8 cellular contexts compared by ENCODE assay signal in the genomic region with DNA sequence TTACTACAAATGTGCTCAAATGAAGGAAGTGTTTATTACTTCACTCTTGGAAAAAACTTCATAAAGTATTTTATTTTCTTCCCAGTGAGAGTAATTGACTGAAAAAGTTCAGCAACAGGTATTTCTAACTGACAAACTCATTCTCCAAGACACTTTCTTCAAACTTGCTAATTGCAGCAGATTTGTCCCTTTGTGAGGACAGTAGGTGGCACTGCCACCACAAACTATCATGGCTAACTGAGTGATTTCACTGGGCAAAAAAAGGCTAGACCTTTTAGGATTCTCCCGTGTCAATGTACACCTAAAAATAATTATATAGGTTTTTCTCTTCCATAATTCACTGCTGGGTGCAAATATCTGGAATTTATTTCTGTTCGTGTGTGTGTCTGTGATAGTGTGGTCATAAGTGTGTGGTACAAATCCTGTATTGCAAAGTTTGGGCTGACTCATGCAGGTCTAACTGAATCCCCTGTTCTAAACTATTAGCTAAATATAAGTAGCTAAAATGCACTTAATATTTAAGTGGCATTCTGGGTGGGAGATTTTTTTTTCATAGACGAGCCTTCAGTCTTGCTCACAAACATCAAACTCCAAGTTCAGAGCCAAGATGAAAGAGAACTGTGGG. TPM values are rescaled to one million over a fixed set of nuclear protein-coding genes. Genes with fewer than 3 reads are reported as not detected.
DNase-seq lines count a peak whose midpoint lies in the region; ATAC-seq and TF ChIP-seq lines count a peak whose summit lies in the region.

No MANE protein-coding gene starts in this region.

- peaks cover 3% of the 10 kb centered on the region for H3K36me3 Mint-ChIP-seq in T-helper 2 cell treated with Interferon-gamma antibody and Interleukin-4, amounts not matched to agents 5 μg/mL and 100 μg/mL, for 36 hours (ENCODE audit: low read depth)
- peaks cover 3% of the 10 kb centered on the region for H3K36me3 Mint-ChIP-seq in endothelial cell (ENCODE audit: low read depth, unreplicated experiment)

- H3K27me3 Mint-ChIP-seq in T-helper 2 cell treated with Interferon-gamma antibody and Interleukin-4, amounts not matched to agents 5 μg/mL and 100 μg/mL, for 36 hours (ENCODE audit: low read depth) = peaks cover 63% of the 10 kb centered on the region
- H3K27me3 Mint-ChIP-seq in endothelial cell (ENCODE audit: unreplicated experiment) = peaks cover 7% of the 10 kb centered on the region

- peaks cover 9% of the 10 kb centered on the region for H3K4me1 Mint-ChIP-seq in T-helper 2 cell treated with Interferon-gamma antibody and Interleukin-4, amounts not matched to agents 5 μg/mL and 100 μg/mL, for 36 hours (ENCODE audit: low read depth)
- H3K4me1 Mint-ChIP-seq in endothelial cell (ENCODE audit: unreplicated experiment) = peaks cover 12% of the 10 kb centered on the region

- H2AFZ ChIP-seq in neuron (ENCODE audit: low read depth, low read length) = no peak overlapping the region

- H3K4me1 ChIP-seq in HEK293 (ENCODE audit: control insufficient read depth, insufficient read depth, low read length) = peaks cover 22% of the 10 kb centered on the region
- peaks cover 34% of the 10 kb centered on the region for H3K4me1 ChIP-seq in neuron (ENCODE audit: insufficient read depth, low read length)

- H3K9me3 ChIP-seq in HEK293 (ENCODE audit: control insufficient read depth, insufficient read depth, low read depth, low read length) (no peaks in the 10 kb centered on the region), neuron (ENCODE audit: low read length) (no peaks in the 10 kb centered on the region)

- H3K27me3 ChIP-seq in neuron (ENCODE audit: insufficient read depth, low read length) = no peaks in the 10 kb centered on the region

- ATAC-seq in HG02973 (IDR thresholded peaks at IDR 0.05; ENCODE audit: unreplicated experiment) (no peak), HG02981 (IDR thresholded peaks at IDR 0.05; ENCODE audit: unreplicated experiment) (no peak)

- POLR2A ChIA-PET in HEK293 (lab: Yijun Ruan, JAX) = interaction anchor here (0.8 to 1.3 kb wide), 2 partner anchors 703 to 704 kb away, joined by 3 to 7 read pairs; a partner anchor contains a TSS

- H3K4me3 ChIP-seq in HEK293 (ENCODE audit: low read depth, low read length) = no peak overlapping the region
- H3K4me3 ChIP-seq in neuron (ENCODE audit: low read length) = peak overlapping the region; percentile 64

- H3K9me3 Mint-ChIP-seq in T-helper 2 cell treated with Interferon-gamma antibody and Interleukin-4, amounts not matched to agents 5 μg/mL and 100 μg/mL, for 36 hours = no peaks in the 10 kb centered on the region
- H3K9me3 Mint-ChIP-seq in endothelial cell (ENCODE audit: unreplicated experiment) = no peaks in the 10 kb centered on the region

- CTCF ChIA-PET in HEK293 (lab: Yijun Ruan, JAX) = interaction anchor here (0.6 to 3.2 kb wide), 12 partner anchors 31 to 1328 kb away, joined by 3 to 21 read pairs (median 3); a partner anchor contains a TSS

- H3K27ac ChIP-seq in HEK293 (ENCODE audit: extremely low read depth, low read depth, low read length) = no peak overlapping the region; the same call in 1 of the 2 replicates

- H3K36me3 ChIP-seq in HEK293 (ENCODE audit: control insufficient read depth in 2 of 2, insufficient read depth in 1 of 2, low read length in 2 of 2) = peaks cover 0 to 7% of the 10 kb centered on the region in 2 experiments; a peak in 1 of 3 replicates
- H3K36me3 ChIP-seq in neuron (ENCODE audit: insufficient read depth, low read length) = peaks cover 14% of the 10 kb centered on the region

- no peak overlapping the region for H3K4me3 Mint-ChIP-seq in T-helper 2 cell treated with Interferon-gamma antibody and Interleukin-4, amounts not matched to agents 5 μg/mL and 100 μg/mL, for 36 hours
- H3K4me3 Mint-ChIP-seq in endothelial cell (ENCODE audit: unreplicated experiment) = no peak overlapping the region

- no peak; the same call in 1 of the 2 replicates for TF ChIP-seq CTCF in HEK293 (tag by site-specific recombination; IDR thresholded peaks at IDR 0.05)
- peak; percentile 51 for TF ChIP-seq CTCF in endothelial cell (IDR thresholded peaks at IDR 0.05; ENCODE audit: unreplicated experiment)

- DNase-seq in COLO668 (lab: John Stamatoyannopoulos, UW; ENCODE audit: unreplicated experiment) (peak; percentile 0), endothelial cell (ENCODE audit: low spot score) (peak; percentile 42), NCI-H2081 treated with DMSO at 0.1 percent for 48 hours (lab: John Stamatoyannopoulos, UW) (no peak)
- DNase-seq in T-helper 2 cell treated with Interferon-gamma antibody and Interleukin-4, amounts not matched to agents 5 μg/mL and 100 μg/mL, for 36 hours (ENCODE audit: low spot score) = peak; percentile 17

- no peak overlapping the region for H3K27ac Mint-ChIP-seq in T-helper 2 cell treated with Interferon-gamma antibody and Interleukin-4, amounts not matched to agents 5 μg/mL and 100 μg/mL, for 36 hours
- no peak overlapping the region for H3K27ac Mint-ChIP-seq in endothelial cell (ENCODE audit: unreplicated experiment)

TF ChIP-seq in HEK293, 187 proteins besides CTCF, POLR2A, EP300 and RAD21 (continues in another document):
- no peak for TF ChIP-seq OSR2 (tag by site-specific recombination; IDR thresholded peaks at IDR 0.05)
- TF ChIP-seq SCRT2 (tag by site-specific recombination; IDR thresholded peaks at IDR 0.05) = peak; percentile 93
- no peak for TF ChIP-seq YY2 (tag by site-specific recombination; IDR thresholded peaks at IDR 0.05)
- no peak for TF ChIP-seq SP2 (tag by site-specific recombination; IDR thresholded peaks at IDR 0.05)
- TF ChIP-seq ZBTB7A (tag by site-specific recombination; IDR thresholded peaks at IDR 0.05; ENCODE audit: low read depth) = no peak
- TF ChIP-seq, protein P1, sequence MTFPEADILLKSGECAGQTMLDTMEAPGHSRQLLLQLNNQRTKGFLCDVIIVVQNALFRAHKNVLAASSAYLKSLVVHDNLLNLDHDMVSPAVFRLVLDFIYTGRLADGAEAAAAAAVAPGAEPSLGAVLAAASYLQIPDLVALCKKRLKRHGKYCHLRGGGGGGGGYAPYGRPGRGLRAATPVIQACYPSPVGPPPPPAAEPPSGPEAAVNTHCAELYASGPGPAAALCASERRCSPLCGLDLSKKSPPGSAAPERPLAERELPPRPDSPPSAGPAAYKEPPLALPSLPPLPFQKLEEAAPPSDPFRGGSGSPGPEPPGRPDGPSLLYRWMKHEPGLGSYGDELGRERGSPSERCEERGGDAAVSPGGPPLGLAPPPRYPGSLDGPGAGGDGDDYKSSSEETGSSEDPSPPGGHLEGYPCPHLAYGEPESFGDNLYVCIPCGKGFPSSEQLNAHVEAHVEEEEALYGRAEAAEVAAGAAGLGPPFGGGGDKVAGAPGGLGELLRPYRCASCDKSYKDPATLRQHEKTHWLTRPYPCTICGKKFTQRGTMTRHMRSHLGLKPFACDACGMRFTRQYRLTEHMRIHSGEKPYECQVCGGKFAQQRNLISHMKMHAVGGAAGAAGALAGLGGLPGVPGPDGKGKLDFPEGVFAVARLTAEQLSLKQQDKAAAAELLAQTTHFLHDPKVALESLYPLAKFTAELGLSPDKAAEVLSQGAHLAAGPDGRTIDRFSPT (tag by site-specific recombination; IDR thresholded peaks at IDR 0.05) = peak; percentile 53; the same call in 1 of the 2 replicates
- peak; percentile 63; the same call in 1 of the 2 replicates for TF ChIP-seq ZNF660 (tag by site-specific recombination; IDR thresholded peaks at IDR 0.05)
- TF ChIP-seq ZNF654 (tag by site-specific recombination; IDR thresholded peaks at IDR 0.05; ENCODE audit: low read depth) = peak; percentile 89
- TF ChIP-seq SP7 (tag by site-specific recombination; IDR thresholded peaks at IDR 0.05) = peak; percentile 50
- peak; percentile 89 for TF ChIP-seq PRDM1 (tag by site-specific recombination; IDR thresholded peaks at IDR 0.05)
- no peak for TF ChIP-seq ZNF776 (tag by site-specific recombination; IDR thresholded peaks at IDR 0.05; ENCODE audit: borderline replicate concordance)
- TF ChIP-seq, protein P2, sequence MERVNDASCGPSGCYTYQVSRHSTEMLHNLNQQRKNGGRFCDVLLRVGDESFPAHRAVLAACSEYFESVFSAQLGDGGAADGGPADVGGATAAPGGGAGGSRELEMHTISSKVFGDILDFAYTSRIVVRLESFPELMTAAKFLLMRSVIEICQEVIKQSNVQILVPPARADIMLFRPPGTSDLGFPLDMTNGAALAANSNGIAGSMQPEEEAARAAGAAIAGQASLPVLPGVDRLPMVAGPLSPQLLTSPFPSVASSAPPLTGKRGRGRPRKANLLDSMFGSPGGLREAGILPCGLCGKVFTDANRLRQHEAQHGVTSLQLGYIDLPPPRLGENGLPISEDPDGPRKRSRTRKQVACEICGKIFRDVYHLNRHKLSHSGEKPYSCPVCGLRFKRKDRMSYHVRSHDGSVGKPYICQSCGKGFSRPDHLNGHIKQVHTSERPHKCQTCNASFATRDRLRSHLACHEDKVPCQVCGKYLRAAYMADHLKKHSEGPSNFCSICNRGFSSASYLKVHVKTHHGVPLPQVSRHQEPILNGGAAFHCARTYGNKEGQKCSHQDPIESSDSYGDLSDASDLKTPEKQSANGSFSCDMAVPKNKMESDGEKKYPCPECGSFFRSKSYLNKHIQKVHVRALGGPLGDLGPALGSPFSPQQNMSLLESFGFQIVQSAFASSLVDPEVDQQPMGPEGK (tag by site-specific recombination; IDR thresholded peaks at IDR 0.05) = no peak
- 0 out of 2 replicates have a peak, but pooled peaks have one; percentile 47 for TF ChIP-seq SCRT1 (tag by site-specific recombination; IDR thresholded peaks at IDR 0.05; ENCODE audit: borderline replicate concordance)
- TF ChIP-seq KLF8 (tag by site-specific recombination; IDR thresholded peaks at IDR 0.05) = no peak
- TF ChIP-seq, protein P3, sequence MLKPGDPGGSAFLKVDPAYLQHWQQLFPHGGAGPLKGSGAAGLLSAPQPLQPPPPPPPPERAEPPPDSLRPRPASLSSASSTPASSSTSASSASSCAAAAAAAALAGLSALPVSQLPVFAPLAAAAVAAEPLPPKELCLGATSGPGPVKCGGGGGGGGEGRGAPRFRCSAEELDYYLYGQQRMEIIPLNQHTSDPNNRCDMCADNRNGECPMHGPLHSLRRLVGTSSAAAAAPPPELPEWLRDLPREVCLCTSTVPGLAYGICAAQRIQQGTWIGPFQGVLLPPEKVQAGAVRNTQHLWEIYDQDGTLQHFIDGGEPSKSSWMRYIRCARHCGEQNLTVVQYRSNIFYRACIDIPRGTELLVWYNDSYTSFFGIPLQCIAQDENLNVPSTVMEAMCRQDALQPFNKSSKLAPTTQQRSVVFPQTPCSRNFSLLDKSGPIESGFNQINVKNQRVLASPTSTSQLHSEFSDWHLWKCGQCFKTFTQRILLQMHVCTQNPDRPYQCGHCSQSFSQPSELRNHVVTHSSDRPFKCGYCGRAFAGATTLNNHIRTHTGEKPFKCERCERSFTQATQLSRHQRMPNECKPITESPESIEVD (tag by site-specific recombination; IDR thresholded peaks at IDR 0.05) = peak; percentile 79

RNA-seq across cellular contexts. Expression of a gene that starts 3.9 kb away (rescaled TPM):
- total RNA-seq in endothelial cell (ENCODE audit: unreplicated experiment) = 1.1 TPM
